ENCODE assay signal across 8 cellular contexts in genomic region chr5:34929150-34929719, GRCh38. TPM values are rescaled to one million over a fixed set of nuclear protein-coding genes. Genes with fewer than 3 reads are reported as not detected.
DNase-seq lines count a peak whose midpoint lies in the region; ATAC-seq and TF ChIP-seq lines count a peak whose summit lies in the region.

Gene DNAJC21 (plus strand): TSS chr5:34929559. CDS start chr5:34929820, 261 bp downstream.

- ATAC-seq in CD8-positive, alpha-beta T cell, result peak; percentile 90
- ATAC-seq in GM21360 (IDR thresholded peaks at IDR 0.05; ENCODE audit: unreplicated experiment) (peak; percentile 82), lower lobe of right lung (peak; percentile 96 to 98)

- 0% methylated on average over 62 of the region's 62 CpGs for WGBS in ectodermal cell, 2 experiments

- peaks cover 34% of the 10 kb centered on the region for H3K36me3 Mint-ChIP-seq in CD8-positive, alpha-beta T cell

- CTCF ChIA-PET in CD8-positive, alpha-beta T cell (lab: Charles Lee), result interaction anchor here (1.1 to 2.1 kb wide), 4 partner anchors 10 to 26 kb away, joined by 3 to 10 read pairs (median 6); partner anchors contain the start of genes BRIX1 and RAD1

- DNase-seq in CD8-positive, alpha-beta T cell, result peak; percentile 94 to 98 (median 96)
- DNase-seq in HT-29 (ENCODE audit: low spot score) (peak; percentile 98), lower lobe of right lung (peak; percentile 99)
- peak; percentile 96 for DNase-seq in NK-92 treated with Interleukin-12 subunit alpha and Interleukin-12 subunit beta, amount 100 ng/mL, for 24 hours (lab: John Stamatoyannopoulos, UW)
- peak; percentile 91 to 93 for DNase-seq in activated CD8-positive, alpha-beta memory T cell treated with anti-CD3 and anti-CD28 coated beads for 1 hour (ENCODE audit: extremely low read depth in 1 of 2, low read depth in 1 of 2)
- DNase-seq in stimulated activated CD4-positive, alpha-beta T cell treated with anti-CD3 and anti-CD28 coated beads, TNF-alpha, amount 100 ng/mL, for 1 hour (ENCODE audit: low read depth in 3 of 3, low spot score in 1 of 3), result peak; percentile 92 to 98 (median 96)

- no peaks in the 10 kb centered on the region for H3K36me3 ChIP-seq in CD8-positive, alpha-beta T cell (ENCODE audit: insufficient read depth, low read length)
- H3K36me3 ChIP-seq in ectodermal cell (ENCODE audit: control insufficient read depth, insufficient read depth, low read length) (peaks cover 8% of the 10 kb centered on the region), lower lobe of right lung (peaks cover 33% of the 10 kb centered on the region)

- peak within 1 kb of the TSS; percentile 72 for H3K4me3 ChIP-seq in CD8-positive, alpha-beta T cell (ENCODE audit: low read depth, low read length)
- H3K4me3 ChIP-seq in ectodermal cell (ENCODE audit: insufficient read depth, low read depth, low read length) (peak within 1 kb of the TSS; percentile 80), lower lobe of right lung (peak within 1 kb of the TSS; percentile 80)

- H3K27me3 Mint-ChIP-seq in CD8-positive, alpha-beta T cell (ENCODE audit: low read depth), result no peaks in the 10 kb centered on the region

- peak within 1 kb of the TSS; percentile 83 for H3K27ac ChIP-seq in CD8-positive, alpha-beta T cell (ENCODE audit: low read depth, low read length)
- H3K27ac ChIP-seq in ectodermal cell (ENCODE audit: insufficient read depth, low read depth, low read length, poor library complexity, severe bottlenecking) (peak within 1 kb of the TSS; percentile 73), lower lobe of right lung (peak within 1 kb of the TSS; percentile 88)

- peaks cover 27% of the 10 kb centered on the region for H3K4me1 ChIP-seq in CD8-positive, alpha-beta T cell (ENCODE audit: insufficient read depth, low read length)
- H3K4me1 ChIP-seq in ectodermal cell (ENCODE audit: control insufficient read depth, insufficient read depth, low read length) (peaks cover 5% of the 10 kb centered on the region), lower lobe of right lung (peaks cover 31% of the 10 kb centered on the region)

- no peaks in the 10 kb centered on the region for H3K27me3 ChIP-seq in CD8-positive, alpha-beta T cell (ENCODE audit: insufficient read depth, low read length)
- H3K27me3 ChIP-seq in ectodermal cell (ENCODE audit: control insufficient read depth, insufficient read depth, low read length, poor library complexity, severe bottlenecking), result no peaks in the 10 kb centered on the region
- no peaks in the 10 kb centered on the region for H3K27me3 ChIP-seq in lower lobe of right lung (ENCODE audit: low read depth)

- peak within 1 kb of the TSS; percentile 94 for H3K27ac Mint-ChIP-seq in CD8-positive, alpha-beta T cell

- H3K4me1 Mint-ChIP-seq in CD8-positive, alpha-beta T cell (ENCODE audit: low read depth), result peaks cover 37% of the 10 kb centered on the region

- H3K9me3 ChIP-seq in CD8-positive, alpha-beta T cell (ENCODE audit: low read length), result no peaks in the 10 kb centered on the region
- H3K9me3 ChIP-seq in ectodermal cell (ENCODE audit: control insufficient read depth, low read length) (no peaks in the 10 kb centered on the region), lower lobe of right lung (no peaks in the 10 kb centered on the region)

- intact Hi-C loops in CD8-positive, alpha-beta T cell (cut with DNase I, micrococcal nuclease), result loop anchor here (1.0 to 5.0 kb wide), 9 partner anchors 14 to 1948 kb away; partner anchors contain the start of genes BRIX1 (in 2 of the 2), LMBRD2 (in 2 of the 2), RAD1 (in 2 of the 2) and TARS1 (in 2 of the 2)
- intact Hi-C loops in lower lobe of right lung (cut with DNase I), result no loop called here

- TF ChIP-seq CTCF in CD8-positive, alpha-beta T cell (IDR thresholded peaks at IDR 0.05), result no peak
- TF ChIP-seq CTCF in lower lobe of right lung (IDR thresholded peaks at IDR 0.05), result no peak

- H3K4me3 Mint-ChIP-seq in CD8-positive, alpha-beta T cell, result peak within 1 kb of the TSS; percentile 97

- POLR2A ChIA-PET in CD8-positive, alpha-beta T cell (lab: Charles Lee), result interaction anchor here (0.8 to 3.8 kb wide), 12 partner anchors 9 to 1223 kb away, joined by 3 to 103 read pairs (median 5); partner anchors contain the start of genes BRIX1, RAD1 and TTC23L

- H3K9me3 Mint-ChIP-seq in CD8-positive, alpha-beta T cell, result no peaks in the 10 kb centered on the region

RNA-seq across cellular contexts. Expression of gene DNAJC21, which starts in this region (rescaled TPM):
- 10 to 100 TPM; 55.7 to 56.6 TPM for total RNA-seq in CD8-positive, alpha-beta T cell
- total RNA-seq in HT-29 (2014; rRNA removed; shearing (Covaris generic)), result 19.6 and 20.1 TPM in 2 replicates
- 47.5 TPM for polyA plus RNA-seq in ectodermal cell (2013, experiment 1 of 4)
- 40.3 TPM for polyA plus RNA-seq in ectodermal cell (2013, experiment 2 of 4)
- polyA plus RNA-seq in ectodermal cell (2013, experiment 3 of 4), result 44.1 TPM
- 50.6 TPM for polyA plus RNA-seq in ectodermal cell (2013, experiment 4 of 4)
- total RNA-seq in lower lobe of right lung, result 49.4 TPM

Comparison
In these comparisons a context has a peak if more than half of its experiments do, and no peak if none do; other contexts are left out.
1. Peak in every context shown above with its lines: DNase-seq, ATAC-seq, H3K4me3 ChIP-seq and H3K27ac ChIP-seq.